Comparison of ENCODE assay signal across 11 cellular contexts in the genomic region with DNA sequence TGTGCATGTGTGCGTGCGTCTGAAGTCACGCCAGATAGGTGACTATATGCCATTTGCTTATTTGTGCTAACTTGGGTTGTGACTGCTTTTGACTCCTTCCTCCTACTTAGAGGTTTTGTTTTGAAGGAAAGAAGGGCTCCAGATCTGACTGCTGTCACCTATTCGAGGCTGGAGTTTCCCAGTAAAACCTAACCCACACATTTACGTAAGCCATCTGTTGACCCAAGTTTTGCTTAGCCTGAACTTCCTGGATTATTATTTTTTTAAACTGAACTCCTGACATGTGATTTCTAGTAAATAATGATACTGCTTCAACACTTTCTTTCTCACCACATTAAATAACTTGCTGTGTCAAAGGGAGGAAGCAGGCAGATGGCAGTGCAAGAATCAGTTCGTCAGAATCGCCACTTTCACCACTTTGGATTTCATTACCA. TPM values are rescaled to one million over a fixed set of nuclear protein-coding genes. Genes with fewer than 3 reads are reported as not detected.
DNase-seq lines count a peak whose midpoint lies in the region; ATAC-seq and TF ChIP-seq lines count a peak whose summit lies in the region.
"Had no signal": no experiment of that assay in that cellular context is flagged by ENCODE, and none has a peak within 500 bp of the region (broad histone marks: within the 10 kb centered on the region; RNA-seq: fewer than 3 reads in every experiment).

No MANE protein-coding gene starts in this region.

- no peaks in the 10 kb centered on the region for H3K36me3 Mint-ChIP-seq in activated naive CD8-positive, alpha-beta T cell

- CTCF ChIA-PET in PC-9 (lab: Charles Lee), result no interaction called here

- peak overlapping the region; percentile 71 for H3K4me3 Mint-ChIP-seq in activated naive CD8-positive, alpha-beta T cell

- H3K27ac Mint-ChIP-seq in activated naive CD8-positive, alpha-beta T cell, result peak overlapping the region; percentile 88

- H3K4me1 ChIP-seq in PC-9 (replicated peaks; ENCODE audit: insufficient read depth), result no peaks in the 10 kb centered on the region

- H3K36me3 ChIP-seq in PC-9 (ENCODE audit: low read depth), result no peaks in the 10 kb centered on the region

- H3K4me1 Mint-ChIP-seq in activated naive CD8-positive, alpha-beta T cell (ENCODE audit: low read depth), result peaks cover 59% of the 10 kb centered on the region

- no peak for TF ChIP-seq CTCF in PC-9 (conservative IDR thresholded peaks at IDR 0.05)

- H3K27ac ChIP-seq in PC-9, result no peak overlapping the region

- no peak overlapping the region for H3K4me2 ChIP-seq in PC-9

- intact Hi-C loops in PC-9 (cut with micrococcal nuclease; ENCODE audit: unreplicated experiment), result no loop called here

- peak in 2 of 3 donors; percentile 23 to 42 for DNase-seq in stimulated activated CD4-positive, alpha-beta T cell treated with anti-CD3 and anti-CD28 coated beads, Interleukin-12 subunit alpha, Interleukin-12 subunit beta, amount 100 ng/mL, for 48 hours (ENCODE audit: low read depth in 2 of 3, low spot score in 1 of 3)
- no peak for DNase-seq in stimulated activated CD4-positive, alpha-beta T cell treated with anti-CD3 and anti-CD28 coated beads, Interleukin-12 subunit alpha, Interleukin-12 subunit beta, amount 100 ng/mL, for 4 hours
- DNase-seq in globus pallidus (ENCODE audit: low spot score) (no peak), NCI-H1105 (lab: John Stamatoyannopoulos, UW) (no peak), PC-9 (no peak)
- DNase-seq: NCI-H510A, substantia nigra had no signal

- no peaks in the 10 kb centered on the region for H3K27me3 ChIP-seq in PC-9 (ENCODE audit: insufficient read depth, low read depth)

- no peaks in the 10 kb centered on the region for H3K9me2 ChIP-seq in PC-9 (ENCODE audit: insufficient read depth)

- no TSS peak for BruUV-seq in PC-9 (replicated peaks; lab: Mats Ljungman, UMichigan)

- H3K9me3 ChIP-seq in PC-9 (ENCODE audit: insufficient read depth, low read depth), result no peaks in the 10 kb centered on the region

- H4K20me1 ChIP-seq in PC-9 (ENCODE audit: insufficient read depth), result no peaks in the 10 kb centered on the region

- ATAC-seq in HG03442 (IDR thresholded peaks at IDR 0.05; ENCODE audit: unreplicated experiment) (peak; percentile 23), SK-N-SH treated with all-trans-retinoic acid at 6 μM for 48 hours (no peak)
- ATAC-seq: HCT116 had no signal

- no peak overlapping the region for H3K4me3 ChIP-seq in PC-9

- H3K79me2 ChIP-seq in PC-9 (ENCODE audit: low read depth), result no peaks in the 10 kb centered on the region

- no peak overlapping the region for H2AFZ ChIP-seq in PC-9

- no peaks in the 10 kb centered on the region for H3K27me3 Mint-ChIP-seq in activated naive CD8-positive, alpha-beta T cell

- H3K9me3 Mint-ChIP-seq in activated naive CD8-positive, alpha-beta T cell (ENCODE audit: low read depth), result no peaks in the 10 kb centered on the region

- POLR2A ChIA-PET in PC-9 (lab: Charles Lee; ENCODE audit: unreplicated experiment), result no interaction called here

- H3F3A ChIP-seq in PC-9 (ENCODE audit: insufficient read depth, low read depth), result no peaks in the 10 kb centered on the region

TF ChIP-seq in SK-N-SH treated with all-trans-retinoic acid at 6 μM for 48 hours, 23 proteins besides CTCF, POLR2A, EP300 and RAD21:
- TF ChIP-seq ZFP3 (CRISPR knock-in tag; IDR thresholded peaks at IDR 0.05), result no peak
- TF ChIP-seq ESRRG (CRISPR knock-in tag; IDR thresholded peaks at IDR 0.05), result no peak
- TF ChIP-seq RARB (CRISPR knock-in tag; IDR thresholded peaks at IDR 0.05), result no peak
- TF ChIP-seq ISL1 (CRISPR knock-in tag; IDR thresholded peaks at IDR 0.05), result no peak
- no peak for TF ChIP-seq GLIS3 (CRISPR knock-in tag; IDR thresholded peaks at IDR 0.05)
- no peak for TF ChIP-seq ZC3H10 (CRISPR knock-in tag; IDR thresholded peaks at IDR 0.05)
- TF ChIP-seq BACH2 (CRISPR knock-in tag; IDR thresholded peaks at IDR 0.05; ENCODE audit: borderline replicate concordance), result no peak
- TF ChIP-seq, protein P1, sequence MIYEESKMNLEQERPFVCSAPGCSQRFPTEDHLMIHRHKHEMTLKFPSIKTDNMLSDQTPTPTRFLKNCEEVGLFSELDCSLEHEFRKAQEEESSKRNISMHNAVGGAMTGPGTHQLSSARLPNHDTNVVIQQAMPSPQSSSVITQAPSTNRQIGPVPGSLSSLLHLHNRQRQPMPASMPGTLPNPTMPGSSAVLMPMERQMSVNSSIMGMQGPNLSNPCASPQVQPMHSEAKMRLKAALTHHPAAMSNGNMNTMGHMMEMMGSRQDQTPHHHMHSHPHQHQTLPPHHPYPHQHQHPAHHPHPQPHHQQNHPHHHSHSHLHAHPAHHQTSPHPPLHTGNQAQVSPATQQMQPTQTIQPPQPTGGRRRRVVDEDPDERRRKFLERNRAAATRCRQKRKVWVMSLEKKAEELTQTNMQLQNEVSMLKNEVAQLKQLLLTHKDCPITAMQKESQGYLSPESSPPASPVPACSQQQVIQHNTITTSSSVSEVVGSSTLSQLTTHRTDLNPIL (CRISPR knock-in tag; IDR thresholded peaks at IDR 0.05; ENCODE audit: low read depth), result no peak
- TF ChIP-seq, protein P2, sequence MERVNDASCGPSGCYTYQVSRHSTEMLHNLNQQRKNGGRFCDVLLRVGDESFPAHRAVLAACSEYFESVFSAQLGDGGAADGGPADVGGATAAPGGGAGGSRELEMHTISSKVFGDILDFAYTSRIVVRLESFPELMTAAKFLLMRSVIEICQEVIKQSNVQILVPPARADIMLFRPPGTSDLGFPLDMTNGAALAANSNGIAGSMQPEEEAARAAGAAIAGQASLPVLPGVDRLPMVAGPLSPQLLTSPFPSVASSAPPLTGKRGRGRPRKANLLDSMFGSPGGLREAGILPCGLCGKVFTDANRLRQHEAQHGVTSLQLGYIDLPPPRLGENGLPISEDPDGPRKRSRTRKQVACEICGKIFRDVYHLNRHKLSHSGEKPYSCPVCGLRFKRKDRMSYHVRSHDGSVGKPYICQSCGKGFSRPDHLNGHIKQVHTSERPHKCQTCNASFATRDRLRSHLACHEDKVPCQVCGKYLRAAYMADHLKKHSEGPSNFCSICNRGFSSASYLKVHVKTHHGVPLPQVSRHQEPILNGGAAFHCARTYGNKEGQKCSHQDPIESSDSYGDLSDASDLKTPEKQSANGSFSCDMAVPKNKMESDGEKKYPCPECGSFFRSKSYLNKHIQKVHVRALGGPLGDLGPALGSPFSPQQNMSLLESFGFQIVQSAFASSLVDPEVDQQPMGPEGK (CRISPR knock-in tag; IDR thresholded peaks at IDR 0.05; ENCODE audit: borderline replicate concordance), result no peak
- TF ChIP-seq CSDC2 (CRISPR knock-in tag; IDR thresholded peaks at IDR 0.05), result no peak
- TF ChIP-seq PPARA (CRISPR knock-in tag; IDR thresholded peaks at IDR 0.05; ENCODE audit: borderline replicate concordance), result no peak

RNA-seq across cellular contexts. Expression of a gene that starts 41.5 kb away (rescaled TPM):
- total RNA-seq in PC-9 (2021), result not detected in 2 replicates

Comparison
In these comparisons a context has a peak if more than half of its experiments do, and no peak if none do; other contexts are left out.
1. DNase-seq: peak in stimulated activated CD4-positive, alpha-beta T cell treated with anti-CD3 and anti-CD28 coated beads, Interleukin-12 subunit alpha, Interleukin-12 subunit beta, amount 100 ng/mL, for 48 hours (2 of 3); none in stimulated activated CD4-positive, alpha-beta T cell treated with anti-CD3 and anti-CD28 coated beads, Interleukin-12 subunit alpha, Interleukin-12 subunit beta, amount 100 ng/mL, for 4 hours (single experiment), globus pallidus (single experiment), NCI-H1105 (single experiment) and PC-9 (0 of 2).